8 cellular contexts compared by ENCODE assay signal in genomic region chr10:50275650-50276235, GRCh38. TPM values are rescaled to one million over a fixed set of nuclear protein-coding genes. Genes with fewer than 3 reads are reported as not detected.
DNase-seq lines count a peak whose midpoint lies in the region; ATAC-seq, FAIRE-seq and TF ChIP-seq lines count a peak whose summit lies in the region.

No MANE protein-coding gene starts in this region.

- no peak for TF ChIP-seq POLR2A in IMR-90 (IDR thresholded peaks at IDR 0.05; ENCODE audit: low read depth, low read length)

- peak; percentile 86 for FAIRE-seq in GM19239 (lab: Jason Lieb, UNC)

- in situ Hi-C loops in IMR-90 (cut with MboI; ENCODE audit: low sequenced_read_pairs), result no loop called here

- H3K23ac ChIP-seq in IMR-90 (ENCODE audit: low read depth, low read length), result no peak overlapping the region

- no CpG with 5 or more reads among the region's 3 CpGs for WGBS in IMR-90 (ENCODE audit: extremely low coverage in 2 of 2, insufficient read length in 1 of 2), 2 experiments

- H3K27me3 ChIP-seq in CD8-positive, alpha-beta T cell (ENCODE audit: insufficient read depth, low read length), result no peaks in the 10 kb centered on the region
- H3K27me3 ChIP-seq in IMR-90 (ENCODE audit: control insufficient read depth, insufficient read depth, low read length), result peaks cover 17% of the 10 kb centered on the region

- H3K79me1 ChIP-seq in IMR-90 (ENCODE audit: low read depth in 1 of 2, low read length in 2 of 2), result no peaks in the 10 kb centered on the region

- TF ChIP-seq CTCF in CD8-positive, alpha-beta T cell (IDR thresholded peaks at IDR 0.05), result peak; percentile 40
- TF ChIP-seq CTCF in IMR-90 (conservative IDR thresholded peaks at IDR 0.05; ENCODE audit: low read depth, low read length) (peak; percentile 46), fibroblast of the aortic adventitia (IDR thresholded peaks at IDR 0.05; ENCODE audit: insufficient read depth, low read length) (peak; percentile 50), retinal pigment epithelial cell (conservative IDR thresholded peaks at IDR 0.05; ENCODE audit: low read depth, low read length) (peak; percentile 73)

- H3K4ac ChIP-seq in IMR-90 (ENCODE audit: low read depth, low read length), result no peak overlapping the region

- no peaks in the 10 kb centered on the region for H3K36me3 Mint-ChIP-seq in CD8-positive, alpha-beta T cell
- H3K36me3 Mint-ChIP-seq in activated CD4-positive, alpha-beta T cell treated with anti-CD3 and anti-CD28 coated beads, Interleukin-2, amount 10 ng/mL, durations not matched to agents 24 days and 14 days (ENCODE audit: low read depth), result no peaks in the 10 kb centered on the region

- H3K9me3 ChIP-seq in CD8-positive, alpha-beta T cell (ENCODE audit: low read length), result no peaks in the 10 kb centered on the region
- no peaks in the 10 kb centered on the region for H3K9me3 ChIP-seq in IMR-90 (ENCODE audit: control insufficient read depth, insufficient read depth, low read length)

- H3K27me3 Mint-ChIP-seq in CD8-positive, alpha-beta T cell (ENCODE audit: low read depth), result peaks cover 18% of the 10 kb centered on the region
- H3K27me3 Mint-ChIP-seq in activated CD4-positive, alpha-beta T cell treated with anti-CD3 and anti-CD28 coated beads, Interleukin-2, amount 10 ng/mL, durations not matched to agents 24 days and 14 days, result peaks cover 30% of the 10 kb centered on the region

- no peaks in the 10 kb centered on the region for H3K36me3 ChIP-seq in CD8-positive, alpha-beta T cell (ENCODE audit: insufficient read depth, low read length)
- H3K36me3 ChIP-seq in IMR-90 (ENCODE audit: control insufficient read depth, insufficient read depth, low read length), result no peaks in the 10 kb centered on the region

- ATAC-seq in CD8-positive, alpha-beta T cell, result no peak
- ATAC-seq in IMR-90 (ENCODE audit: low read depth) (peak; percentile 48; the same call in 1 of the 2 replicates), HG03520 (IDR thresholded peaks at IDR 0.05; ENCODE audit: unreplicated experiment) (no peak)

- BruUV-seq in IMR-90 (replicated peaks; lab: Mats Ljungman, UMichigan), result no TSS peak

- no peaks in the 10 kb centered on the region for H3K9me1 ChIP-seq in IMR-90 (ENCODE audit: insufficient read depth, low read length)

- CTCF ChIA-PET in CD8-positive, alpha-beta T cell (lab: Charles Lee), result interaction anchor here (1.3 to 1.9 kb wide), 4 partner anchors 14 to 42 kb away, joined by 3 to 6 read pairs (median 4); no protein-coding TSS in a partner anchor
- CTCF ChIA-PET in IMR-90 (lab: Yijun Ruan, JAX), result interaction anchor here (0.6 to 1.2 kb wide), 4 partner anchors 9 to 371 kb away, joined by 3 to 6 read pairs (median 4); no protein-coding TSS in a partner anchor

- H2BK120ac ChIP-seq in IMR-90 (ENCODE audit: low read depth, low read length), result no peak overlapping the region

- no peak overlapping the region for H3K4me2 ChIP-seq in IMR-90 (ENCODE audit: low read depth, low read length)

- dilution Hi-C loops in IMR-90 (cut with HindIII; ENCODE audit: low sequenced_read_pairs, unreplicated experiment), result no loop called here

- H4K8ac ChIP-seq in IMR-90 (ENCODE audit: low read depth in 2 of 2, low read length in 2 of 2), result no peak overlapping the region

- H3K18ac ChIP-seq in IMR-90 (ENCODE audit: low read depth, low read length), result no peak overlapping the region

- H4K91ac ChIP-seq in IMR-90 (ENCODE audit: insufficient read depth, low read depth, low read length), result no peak overlapping the region

- no peak overlapping the region for H2BK5ac ChIP-seq in IMR-90 (ENCODE audit: low read depth, low read length, poor library complexity, severe bottlenecking)

- no peak overlapping the region for H3K27ac Mint-ChIP-seq in CD8-positive, alpha-beta T cell
- no peak overlapping the region for H3K27ac Mint-ChIP-seq in activated CD4-positive, alpha-beta T cell treated with anti-CD3 and anti-CD28 coated beads, Interleukin-2, amount 10 ng/mL, durations not matched to agents 24 days and 14 days

- H3K4me3 ChIP-seq in CD8-positive, alpha-beta T cell (ENCODE audit: low read depth, low read length), result no peak overlapping the region
- H3K4me3 ChIP-seq in IMR-90 (ENCODE audit: insufficient read depth, low read depth, low read length) (no peak overlapping the region), fibroblast of the aortic adventitia (ENCODE audit: low read depth, low read length) (no peak overlapping the region), retinal pigment epithelial cell (ENCODE audit: low read length) (no peak overlapping the region)

- H3K9ac ChIP-seq in IMR-90 (ENCODE audit: low read depth, low read length), result no peak overlapping the region

- no peak overlapping the region for H2AFZ ChIP-seq in IMR-90 (replicated peaks; ENCODE audit: low read length, poor library complexity)

- no peaks in the 10 kb centered on the region for H3K4me1 Mint-ChIP-seq in CD8-positive, alpha-beta T cell (ENCODE audit: low read depth)
- H3K4me1 Mint-ChIP-seq in activated CD4-positive, alpha-beta T cell treated with anti-CD3 and anti-CD28 coated beads, Interleukin-2, amount 10 ng/mL, durations not matched to agents 24 days and 14 days, result no peaks in the 10 kb centered on the region

- intact Hi-C loops in CD8-positive, alpha-beta T cell (cut with DNase I, micrococcal nuclease), result loop anchor here in 1 of 2 experiments (10.0 kb wide), 1 partner anchor 681 kb away; no protein-coding TSS in a partner anchor
- intact Hi-C loops in IMR-90 (cut with micrococcal nuclease), result no loop called here
- intact Hi-C loops in activated CD4-positive, alpha-beta T cell treated with anti-CD3 and anti-CD28 coated beads, Interleukin-2, amount 10 ng/mL, durations not matched to agents 24 days and 14 days (cut with micrococcal nuclease), result no loop called here

- no peak overlapping the region for H2AK9ac ChIP-seq in IMR-90 (replicated peaks; ENCODE audit: low read depth, low read length, poor library complexity)

- no peak overlapping the region for H3K4me3 Mint-ChIP-seq in CD8-positive, alpha-beta T cell
- no peak overlapping the region for H3K4me3 Mint-ChIP-seq in activated CD4-positive, alpha-beta T cell treated with anti-CD3 and anti-CD28 coated beads, Interleukin-2, amount 10 ng/mL, durations not matched to agents 24 days and 14 days

- no peak overlapping the region for H4K5ac ChIP-seq in IMR-90 (ENCODE audit: low read depth, low read length)

- no peak overlapping the region for H3K27ac ChIP-seq in CD8-positive, alpha-beta T cell (ENCODE audit: low read depth, low read length)
- no peak overlapping the region for H3K27ac ChIP-seq in IMR-90 (ENCODE audit: insufficient read depth, low read length)

- H2BK15ac ChIP-seq in IMR-90 (ENCODE audit: low read depth, low read length), result no peak overlapping the region

- peak; percentile 43 for TF ChIP-seq RAD21 in IMR-90 (IDR thresholded peaks at IDR 0.05; ENCODE audit: low read length)

- no peaks in the 10 kb centered on the region for H3K9me3 Mint-ChIP-seq in CD8-positive, alpha-beta T cell
- H3K9me3 Mint-ChIP-seq in activated CD4-positive, alpha-beta T cell treated with anti-CD3 and anti-CD28 coated beads, Interleukin-2, amount 10 ng/mL, durations not matched to agents 24 days and 14 days, result peaks cover under 1% of the 10 kb centered on the region

- POLR2A ChIA-PET in CD8-positive, alpha-beta T cell (lab: Charles Lee), result no interaction called here
- POLR2A ChIA-PET in IMR-90 (lab: Charles Lee; ENCODE audit: unreplicated experiment), result interaction anchor here (0.5 kb wide), 1 partner anchor 28 kb away, joined by 8 read pairs; no protein-coding TSS in a partner anchor

- no peak overlapping the region for H3K14ac ChIP-seq in IMR-90 (replicated peaks; ENCODE audit: low read depth, low read length)

- H3K4me1 ChIP-seq in CD8-positive, alpha-beta T cell (ENCODE audit: insufficient read depth, low read length), result no peaks in the 10 kb centered on the region
- H3K4me1 ChIP-seq in IMR-90 (ENCODE audit: control insufficient read depth, insufficient read depth, low read length), result no peaks in the 10 kb centered on the region

- no peak overlapping the region for H2AK5ac ChIP-seq in IMR-90 (ENCODE audit: low read depth, low read length)

- peak in 4 of 7 experiments; percentile 6 to 56 (median 24) for DNase-seq in CD8-positive, alpha-beta T cell
- peak; percentile 13 for DNase-seq in GM19239 (ENCODE audit: insufficient read length, low spot score)
- DNase-seq in IMR-90, result peak; percentile 7
- peak; percentile 73 for DNase-seq in activated CD4-positive, alpha-beta T cell treated with anti-CD3 and anti-CD28 coated beads, Interleukin-2, amount 10 ng/mL, durations not matched to agents 24 days and 14 days
- peak; percentile 16 for DNase-seq in fibroblast of the aortic adventitia (ENCODE audit: low read depth)
- no peak for DNase-seq in retinal pigment epithelial cell (ENCODE audit: low read depth)
- DNase-seq in OCI-M2 (lab: John Stamatoyannopoulos, UW; ENCODE audit: unreplicated experiment), result no peak

- no peak overlapping the region for H3K56ac ChIP-seq in IMR-90 (ENCODE audit: extremely low read depth, insufficient read depth, low read length)

- H4K20me1 ChIP-seq in IMR-90 (ENCODE audit: insufficient read depth, low read length), result no peaks in the 10 kb centered on the region

- H2BK20ac ChIP-seq in IMR-90 (ENCODE audit: low read depth, low read length), result no peak overlapping the region

TF ChIP-seq in IMR-90, 13 proteins besides CTCF, POLR2A, EP300 and RAD21:
- TF ChIP-seq MXI1 (IDR thresholded peaks at IDR 0.05; ENCODE audit: borderline replicate concordance, low read depth, low read length) (no peak), CHD1 (IDR thresholded peaks at IDR 0.05; ENCODE audit: low read depth, low read length) (no peak), SMC3 (IDR thresholded peaks at IDR 0.05; ENCODE audit: low read depth, low read length) (peak; percentile 37; the same call in 1 of the 2 replicates)

RNA-seq across cellular contexts. Expression of gene ASAH2, which starts 24.4 kb away (rescaled TPM):
- total RNA-seq in CD8-positive, alpha-beta T cell, result 1 to 10 TPM in 1 of 2 experiments, under 1 TPM in 1; 0.50 to 2.0 TPM
- total RNA-seq in IMR-90 (2012; rRNA removed) (0.18 and 1.1 TPM in 2 replicates), fibroblast of the aortic adventitia (ENCODE audit: low replicate concordance) (0.25 and 1.5 TPM in 2 replicates)
- polyA plus RNA-seq in IMR-90 (2012; rRNA removed), result 0.31 and 0.77 TPM in 2 replicates
- under 0.01 TPM in 1 of 2 replicates, not detected in the other for polyA plus RNA-seq in IMR-90 (2012; cell fraction: cytosol; rRNA removed)
- polyA plus RNA-seq in IMR-90 (2012; cell fraction: nucleus; rRNA removed; ENCODE audit: low replicate concordance), result 0.25 and 2.1 TPM in 2 replicates
- total RNA-seq in activated CD4-positive, alpha-beta T cell treated with anti-CD3 and anti-CD28 coated beads, Interleukin-2, amount 10 ng/mL, durations not matched to agents 24 days and 14 days, result 4.6 and 5.2 TPM in 2 replicates

Comparison
In these comparisons a context has a peak if more than half of its experiments do, and no peak if none do; other contexts are left out.
1. DNase-seq: peak in CD8-positive, alpha-beta T cell (4 of 7), GM19239 (single experiment), IMR-90 (single experiment), activated CD4-positive, alpha-beta T cell treated with anti-CD3 and anti-CD28 coated beads, Interleukin-2, amount 10 ng/mL, durations not matched to agents 24 days and 14 days (single experiment) and fibroblast of the aortic adventitia (single experiment); none in retinal pigment epithelial cell (single experiment) and OCI-M2 (single experiment).
2. Peak in every context shown above with its lines, with median percentiles within 50 percentile points of each other: CTCF ChIP-seq.